In the genomic region with DNA sequence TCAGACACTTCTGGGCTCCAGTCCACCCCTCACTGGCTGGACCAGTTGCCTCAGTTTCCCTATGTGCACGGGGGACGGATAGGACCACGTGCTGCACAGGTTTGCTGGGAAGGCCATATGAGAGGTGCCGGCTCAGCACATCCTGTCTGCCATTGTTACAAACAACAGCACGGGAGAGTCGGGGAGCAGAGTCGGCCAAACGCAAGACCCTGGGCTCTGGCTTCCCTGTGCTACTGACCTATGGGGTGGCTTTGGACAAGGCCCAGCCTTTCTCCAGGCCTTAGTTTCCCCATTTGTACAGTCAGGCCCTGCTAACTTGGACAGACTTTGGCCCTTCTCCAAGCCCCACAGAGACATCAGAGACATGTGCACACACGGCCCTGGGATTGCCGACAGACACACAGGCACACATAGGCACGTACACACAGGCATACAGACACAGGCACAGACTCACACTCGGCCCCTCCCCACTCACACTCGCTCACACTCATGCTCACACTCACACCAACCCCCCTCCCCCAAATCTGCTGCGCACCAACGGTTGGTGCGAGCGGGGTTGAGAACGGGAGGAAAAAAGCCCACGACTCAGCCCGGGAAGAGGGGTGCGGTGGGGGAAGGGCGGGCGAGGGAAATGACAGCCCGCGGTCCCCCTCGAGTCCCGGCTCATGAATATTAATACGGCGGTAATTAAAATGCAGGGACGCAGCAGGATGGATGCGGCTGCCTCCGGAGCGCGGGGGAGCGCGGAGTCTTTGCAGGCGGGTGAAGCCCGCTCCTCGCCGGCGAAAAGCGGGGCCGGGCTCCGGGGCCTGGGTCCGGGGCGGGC, we compare ENCODE assay signal across 8 cellular contexts.
A peak's percentile ranks its signal among the peaks of the same experiment; 100 is the strongest.
DNase-seq lines count a peak whose midpoint lies in the region; ATAC-seq and TF ChIP-seq lines count a peak whose summit lies in the region.

No MANE protein-coding gene starts in this region.

- peaks cover 45% of the 10 kb centered on the region for H3K4me1 Mint-ChIP-seq in T-helper 2 cell treated with Interferon-gamma antibody and Interleukin-4, amounts not matched to agents 5 μg/mL and 100 μg/mL, for 36 hours (ENCODE audit: low read depth)

- H3K27me3 Mint-ChIP-seq in T-helper 2 cell treated with Interferon-gamma antibody and Interleukin-4, amounts not matched to agents 5 μg/mL and 100 μg/mL, for 36 hours (ENCODE audit: low read depth): no peaks in the 10 kb centered on the region

- intact Hi-C loops in lower leg skin (cut with DNase I; ENCODE audit: low total_unique reads): loop anchor here (10.0 kb wide), 1 partner anchor 153 kb away; no protein-coding TSS in a partner anchor

- peaks cover 14% of the 10 kb centered on the region for H3K36me3 Mint-ChIP-seq in T-helper 2 cell treated with Interferon-gamma antibody and Interleukin-4, amounts not matched to agents 5 μg/mL and 100 μg/mL, for 36 hours (ENCODE audit: low read depth)

- no peak for TF ChIP-seq POLR2A in lower leg skin (IDR thresholded peaks at IDR 0.05)

- peak; percentile 61 for DNase-seq in EL
- DNase-seq in T-helper 2 cell treated with Interferon-gamma antibody and Interleukin-4, amounts not matched to agents 5 μg/mL and 100 μg/mL, for 36 hours (ENCODE audit: low spot score): peak; percentile 20
- peak; percentile 82 for DNase-seq in choroid plexus epithelial cell (ENCODE audit: low read depth)
- peak; percentile 73 to 92 for DNase-seq in lower leg skin (ENCODE audit: low spot score in 2 of 2)
- DNase-seq in stimulated activated CD4-positive, alpha-beta T cell treated with anti-CD3 and anti-CD28 coated beads, Interleukin-4, amount 100 ng/mL, for 1 hour: peak; percentile 63
- DNase-seq in 8988T: no peak

- WGBS in lower leg skin, 2 donors: 2 to 7% methylated on average over 32 to 45 of the region's 46 CpGs

- H3K4me3 ChIP-seq in choroid plexus epithelial cell (ENCODE audit: low read depth, low read length) (peak overlapping the region; percentile 28), lower leg skin (ENCODE audit: low read depth, poor library complexity, severe bottlenecking) (peak overlapping the region; percentile 14)

- TF ChIP-seq CTCF in choroid plexus epithelial cell (conservative IDR thresholded peaks at IDR 0.05; ENCODE audit: low read depth, low read length): no peak
- peak in 1 of 3 donors; percentile 23 for TF ChIP-seq CTCF in lower leg skin (IDR thresholded peaks at IDR 0.05)

- H3K9me3 Mint-ChIP-seq in T-helper 2 cell treated with Interferon-gamma antibody and Interleukin-4, amounts not matched to agents 5 μg/mL and 100 μg/mL, for 36 hours: no peaks in the 10 kb centered on the region

- ATAC-seq in HG03045 (IDR thresholded peaks at IDR 0.05; ENCODE audit: unreplicated experiment) (peak; percentile 11), HG02970 (IDR thresholded peaks at IDR 0.05; ENCODE audit: low FRiP score, unreplicated experiment) (no peak)

- peak overlapping the region; percentile 83 for H3K4me3 Mint-ChIP-seq in T-helper 2 cell treated with Interferon-gamma antibody and Interleukin-4, amounts not matched to agents 5 μg/mL and 100 μg/mL, for 36 hours

- H3K27ac Mint-ChIP-seq in T-helper 2 cell treated with Interferon-gamma antibody and Interleukin-4, amounts not matched to agents 5 μg/mL and 100 μg/mL, for 36 hours: peak overlapping the region; percentile 98
